Comparison of ENCODE assay signal across 21 cellular contexts in genomic region chr3:142568393-142569017, GRCh38.
"Had no signal": no experiment of that assay in that cellular context is flagged by ENCODE, and none has a peak within 500 bp of the region (broad histone marks: within the 10 kb centered on the region; RNA-seq: fewer than 3 reads in every experiment).

No MANE protein-coding gene starts in this region.

- H3K27ac Mint-ChIP-seq: activated naive CD4-positive, alpha-beta T cell treated with anti-CD3 and anti-CD28 coated beads, Interleukin-2, amount 10 ng/mL, durations not matched to agents 7 days and 5 days; activated T-helper 2 cell treated with anti-CD3 and anti-CD28 coated beads, Interferon-gamma antibody, Interleukin-2, Interleukin-4, amounts not matched to agents 10 μg/mL and 5 μg/mL and 100 μg/mL, durations not matched to agents 14 hours and 24 hours and 36 hours; memory B cell; natural killer cell treated with Interleukin-12 subunit alpha and Interleukin-12 subunit beta and Interleukin-15 and Interleukin-18, amount 100 ng/mL, for 72 hours had no signal

- H3K9me3 Mint-ChIP-seq: activated T-helper 2 cell treated with anti-CD3 and anti-CD28 coated beads, Interferon-gamma antibody, Interleukin-2, Interleukin-4, amounts not matched to agents 10 μg/mL and 5 μg/mL and 100 μg/mL, durations not matched to agents 14 hours and 24 hours and 36 hours; memory B cell; natural killer cell treated with Interleukin-12 subunit alpha and Interleukin-12 subunit beta and Interleukin-15 and Interleukin-18, amount 100 ng/mL, for 72 hours had no signal

- H3K4me3 Mint-ChIP-seq: activated naive CD4-positive, alpha-beta T cell treated with anti-CD3 and anti-CD28 coated beads, Interleukin-2, amount 10 ng/mL, durations not matched to agents 7 days and 5 days; memory B cell; natural killer cell treated with Interleukin-12 subunit alpha and Interleukin-12 subunit beta and Interleukin-15 and Interleukin-18, amount 100 ng/mL, for 72 hours had no signal

- H3K27me3 ChIP-seq: suprapubic skin, upper lobe of left lung had no signal

- H3K9me3 ChIP-seq: suprapubic skin, upper lobe of left lung had no signal

- H3K27me3 Mint-ChIP-seq: activated naive CD4-positive, alpha-beta T cell treated with anti-CD3 and anti-CD28 coated beads, Interleukin-2, amount 10 ng/mL, durations not matched to agents 7 days and 5 days; memory B cell; natural killer cell treated with Interleukin-12 subunit alpha and Interleukin-12 subunit beta and Interleukin-15 and Interleukin-18, amount 100 ng/mL, for 72 hours had no signal

- ATAC-seq: left lobe of liver; natural killer cell treated with Interleukin-12 subunit alpha and Interleukin-12 subunit beta and Interleukin-15 and Interleukin-18, amount 100 ng/mL, for 72 hours; stimulated activated naive CD8-positive, alpha-beta T cell treated with anti-CD3 and anti-CD28 coated beads, Interleukin-15, Interleukin-2, amounts not matched to agents 100 U/mL and 50 U/mL, for 24 hours had no signal

- H3K27ac ChIP-seq: coronary artery, epithelial cell of prostate, suprapubic skin, upper lobe of left lung, VCaP had no signal

- H3K4me3 ChIP-seq: coronary artery, suprapubic skin, upper lobe of left lung had no signal

- DNase-seq: activated CD4-positive, alpha-beta T cell treated with anti-CD3 and anti-CD28 coated beads for 4 hours; activated CD8-positive, alpha-beta memory T cell treated with anti-CD3 and anti-CD28 coated beads for 24 hours; activated naive CD4-positive, alpha-beta T cell treated with anti-CD3 and anti-CD28 coated beads, Interleukin-2, amount 10 ng/mL, durations not matched to agents 7 days and 5 days; activated T-cell treated with anti-CD3 and anti-CD28 coated beads for 4 hours; caudate nucleus; effector CD8-positive, alpha-beta T cell; hypothalamus; stimulated activated CD4-positive, alpha-beta T cell treated with anti-CD3 and anti-CD28 coated beads, Interleukin-12 subunit alpha, Interleukin-12 subunit beta, amount 100 ng/mL, for 4 hours; stimulated activated CD4-positive, alpha-beta T cell treated with anti-CD3 and anti-CD28 coated beads, Interleukin-4, amount 100 ng/mL, for 1 hour; stimulated activated CD8-positive, alpha-beta memory T cell treated with anti-CD3 and anti-CD28 coated beads, Interleukin-4, amount 100 ng/mL, for 48 hours; stimulated activated naive CD8-positive, alpha-beta T cell treated with anti-CD3 and anti-CD28 coated beads, Interleukin-15, Interleukin-2, amounts not matched to agents 100 U/mL and 50 U/mL, for 24 hours; T-helper 1 cell had no signal

- H3K4me1 ChIP-seq: suprapubic skin, upper lobe of left lung had no signal
